Comparison of ENCODE assay signal across 8 cellular contexts in the genomic region with DNA sequence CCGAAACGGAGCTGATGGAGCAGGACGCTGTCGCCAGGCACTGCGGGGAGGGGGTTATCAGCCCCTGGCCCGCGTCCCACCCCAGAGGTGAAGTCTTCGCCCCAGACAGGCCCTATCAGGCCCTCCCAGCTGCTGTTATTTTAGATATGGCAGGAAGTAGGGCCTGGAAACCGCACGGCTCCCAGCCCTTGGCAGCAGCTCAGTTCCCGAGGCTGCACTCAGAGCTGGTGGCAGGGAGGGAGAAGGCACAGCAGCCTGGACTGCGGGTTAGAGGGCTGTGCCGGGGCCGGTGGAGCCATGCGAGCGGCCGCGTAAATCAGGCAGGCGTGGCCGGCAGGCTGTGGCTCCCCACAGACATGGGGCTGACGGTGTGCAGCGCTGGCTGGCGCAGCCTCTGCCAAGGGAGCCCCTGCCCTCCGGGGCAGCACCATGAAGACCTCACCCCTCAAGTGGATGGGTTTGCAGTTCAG.
DNase-seq lines count a peak whose midpoint lies in the region; ATAC-seq and TF ChIP-seq lines count a peak whose summit lies in the region.

No MANE protein-coding gene starts in this region.

- H3K4me3 ChIP-seq in brain microvascular endothelial cell (ENCODE audit: low read depth, low read length) = no peak overlapping the region

- H3K36me3 ChIP-seq in brain microvascular endothelial cell (replicated peaks) = no peaks in the 10 kb centered on the region

- in situ Hi-C loops in brain microvascular endothelial cell (cut with HindIII; ENCODE audit: low pct_ligation_motif_present, low sequenced_read_pairs) = no loop called here

- H3K27ac Mint-ChIP-seq in stimulated activated memory B cell treated with anti-CD40 and anti-IgM and Interleukin-4, amounts not matched to agents 10 μg/mL and 1 μg/mL and 100 μg/mL, for 72 hours = peak overlapping the region; percentile 94

- peak; percentile 95 for DNase-seq in GF-D8 (lab: John Stamatoyannopoulos, UW)
- peak; percentile 69 for DNase-seq in MV-4-11 (lab: John Stamatoyannopoulos, UW)
- peak; percentile 29 for DNase-seq in brain microvascular endothelial cell
- no peak for DNase-seq in KG1 (lab: John Stamatoyannopoulos, UW)
- DNase-seq in NCI-H2107 treated with DMSO at 0.1 percent for 48 hours (lab: John Stamatoyannopoulos, UW; ENCODE audit: unreplicated experiment) = no peak

- H3K4me3 Mint-ChIP-seq in stimulated activated memory B cell treated with anti-CD40 and anti-IgM and Interleukin-4, amounts not matched to agents 10 μg/mL and 1 μg/mL and 100 μg/mL, for 72 hours = peak overlapping the region; percentile 47

- H3K36me3 Mint-ChIP-seq in stimulated activated memory B cell treated with anti-CD40 and anti-IgM and Interleukin-4, amounts not matched to agents 10 μg/mL and 1 μg/mL and 100 μg/mL, for 72 hours = peaks cover 47% of the 10 kb centered on the region

- no peak for TF ChIP-seq CTCF in brain microvascular endothelial cell (IDR thresholded peaks at IDR 0.05; ENCODE audit: low read depth, low read length, missing control alignments)

- peaks cover 3% of the 10 kb centered on the region for H3K9me3 Mint-ChIP-seq in stimulated activated memory B cell treated with anti-CD40 and anti-IgM and Interleukin-4, amounts not matched to agents 10 μg/mL and 1 μg/mL and 100 μg/mL, for 72 hours

- peak; percentile 40 for ATAC-seq in stimulated activated memory B cell treated with anti-CD40 and anti-IgM and Interleukin-4, amounts not matched to agents 10 μg/mL and 1 μg/mL and 100 μg/mL, for 72 hours
- ATAC-seq in GM18517 (IDR thresholded peaks at IDR 0.05; ENCODE audit: unreplicated experiment) = no peak

- no peaks in the 10 kb centered on the region for H3K27me3 Mint-ChIP-seq in stimulated activated memory B cell treated with anti-CD40 and anti-IgM and Interleukin-4, amounts not matched to agents 10 μg/mL and 1 μg/mL and 100 μg/mL, for 72 hours

- H3K27ac ChIP-seq in brain microvascular endothelial cell = no peak overlapping the region
- peak overlapping the region; percentile 96 for H3K27ac ChIP-seq in layer of hippocampus (ENCODE audit: low read depth, low read length)

- no peaks in the 10 kb centered on the region for H3K27me3 ChIP-seq in brain microvascular endothelial cell (replicated peaks)
- H3K27me3 ChIP-seq in layer of hippocampus (ENCODE audit: control insufficient read depth, insufficient read depth, low read length) = no peaks in the 10 kb centered on the region

- peaks cover 76% of the 10 kb centered on the region for H3K4me1 Mint-ChIP-seq in stimulated activated memory B cell treated with anti-CD40 and anti-IgM and Interleukin-4, amounts not matched to agents 10 μg/mL and 1 μg/mL and 100 μg/mL, for 72 hours

Comparison
In these comparisons a context has a peak if more than half of its experiments do, and no peak if none do; other contexts are left out.
1. DNase-seq: peak in GF-D8 (single experiment), MV-4-11 (single experiment) and brain microvascular endothelial cell (single experiment); none in KG1 (single experiment) and NCI-H2107 treated with DMSO at 0.1 percent for 48 hours (single experiment).